Comparison of ENCODE assay signal across 8 cellular contexts in the genomic region with DNA sequence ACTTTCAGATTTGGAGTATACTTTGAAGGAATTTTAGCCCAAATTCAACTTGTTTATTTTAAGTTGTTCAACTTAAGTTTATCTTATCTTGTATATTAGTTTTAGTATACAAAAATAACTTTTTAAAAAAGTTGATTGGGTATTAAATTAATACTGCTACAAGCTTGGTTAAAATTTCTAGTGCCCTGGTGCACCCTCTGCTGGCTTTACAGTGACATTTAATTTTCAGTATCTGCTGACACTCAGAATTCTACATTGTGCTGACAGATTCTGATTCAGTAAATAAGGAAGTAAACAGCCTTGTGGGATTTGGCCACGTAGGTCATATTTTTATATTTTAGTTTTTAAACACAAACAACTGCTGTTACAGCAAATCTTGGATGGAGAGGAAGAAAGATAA. TPM values are rescaled to one million over a fixed set of nuclear protein-coding genes. Genes with fewer than 3 reads are reported as not detected.
DNase-seq lines count a peak whose midpoint lies in the region; ATAC-seq, FAIRE-seq and TF ChIP-seq lines count a peak whose summit lies in the region.

No MANE protein-coding gene starts in this region.

- ATAC-seq in activated CD4-positive, alpha-beta T cell treated with anti-CD3 and anti-CD28 coated beads for 36 hours: no peak
- no peak for ATAC-seq in HG02938 (IDR thresholded peaks at IDR 0.05; ENCODE audit: unreplicated experiment)

- POLR2A ChIA-PET in activated CD4-positive, alpha-beta T cell treated with anti-CD3 and anti-CD28 coated beads for 36 hours (lab: Charles Lee): no interaction called here

- no peaks in the 10 kb centered on the region for H3K36me3 Mint-ChIP-seq in activated CD4-positive, alpha-beta T cell treated with anti-CD3 and anti-CD28 coated beads for 36 hours (ENCODE audit: low read depth)
- no peaks in the 10 kb centered on the region for H3K36me3 Mint-ChIP-seq in nephron (ENCODE audit: low read depth)

- H3K9me3 Mint-ChIP-seq in activated CD4-positive, alpha-beta T cell treated with anti-CD3 and anti-CD28 coated beads for 36 hours (ENCODE audit: low read depth): no peaks in the 10 kb centered on the region
- H3K9me3 Mint-ChIP-seq in nephron: peaks cover 3% of the 10 kb centered on the region

- TF ChIP-seq CTCF in bronchial epithelial cell (IDR thresholded peaks at IDR 0.05; ENCODE audit: insufficient read depth, low read length, severe bottlenecking): peak; percentile 15
- peak; percentile 44 to 60 (median 53) for TF ChIP-seq CTCF in nephron (IDR thresholded peaks at IDR 0.05; ENCODE audit: unreplicated experiment in 3 of 3)

- H3K27ac Mint-ChIP-seq in activated CD4-positive, alpha-beta T cell treated with anti-CD3 and anti-CD28 coated beads for 36 hours: no peak overlapping the region
- no peak overlapping the region for H3K27ac Mint-ChIP-seq in nephron

- no peak overlapping the region for H3K4me3 Mint-ChIP-seq in activated CD4-positive, alpha-beta T cell treated with anti-CD3 and anti-CD28 coated beads for 36 hours
- H3K4me3 Mint-ChIP-seq in nephron: peak overlapping the region in 1 of 3 experiments; percentile 95

- no peaks in the 10 kb centered on the region for H3K36me3 ChIP-seq in bronchial epithelial cell (ENCODE audit: control insufficient read depth, insufficient read depth, low read length)

- H3K27me3 ChIP-seq in bronchial epithelial cell (ENCODE audit: control insufficient read depth, insufficient read depth, low read length): no peaks in the 10 kb centered on the region

- H3K4me1 Mint-ChIP-seq in activated CD4-positive, alpha-beta T cell treated with anti-CD3 and anti-CD28 coated beads for 36 hours: peaks cover 2% of the 10 kb centered on the region
- H3K4me1 Mint-ChIP-seq in nephron: peaks cover 19% of the 10 kb centered on the region

- CTCF ChIA-PET in activated CD4-positive, alpha-beta T cell treated with anti-CD3 and anti-CD28 coated beads for 36 hours (lab: Charles Lee): no interaction called here

- no peak for FAIRE-seq in bronchial epithelial cell (lab: Jason Lieb, UNC)

- no peak overlapping the region for H3K4me3 ChIP-seq in bronchial epithelial cell (ENCODE audit: low read depth, low read length)

- H3K27me3 Mint-ChIP-seq in activated CD4-positive, alpha-beta T cell treated with anti-CD3 and anti-CD28 coated beads for 36 hours: peaks cover 15% of the 10 kb centered on the region
- H3K27me3 Mint-ChIP-seq in nephron (ENCODE audit: low read depth): no peaks in the 10 kb centered on the region

- peak; percentile 6 for DNase-seq in activated CD4-positive, alpha-beta T cell treated with anti-CD3 and anti-CD28 coated beads for 36 hours
- no peak for DNase-seq in activated CD4-positive, alpha-beta T cell treated with anti-CD3 and anti-CD28 coated beads for 1 hour
- DNase-seq in NCI-H2227 (lab: John Stamatoyannopoulos, UW; ENCODE audit: unreplicated experiment) (peak; percentile 13), bronchial epithelial cell (ENCODE audit: low read depth) (peak; percentile 38), mesenteric fat pad (ENCODE audit: low spot score) (no peak), retina (no peak)

- intact Hi-C loops in activated CD4-positive, alpha-beta T cell treated with anti-CD3 and anti-CD28 coated beads for 36 hours (cut with DNase I, micrococcal nuclease): loop anchor here in 1 of 2 experiments (5.0 kb wide), 2 partner anchors 117 to 513 kb away; a partner anchor contains a TSS

RNA-seq across cellular contexts. Expression of a gene that starts 2.9 kb away (rescaled TPM):
- 1 to 10 TPM in 1 of 2 experiments, under 1 TPM in 1; 0.73 to 1.1 TPM for total RNA-seq in activated CD4-positive, alpha-beta T cell treated with anti-CD3 and anti-CD28 coated beads for 36 hours
- total RNA-seq in bronchial epithelial cell: 0.26 and 0.77 TPM in 2 replicates
- total RNA-seq in mesenteric fat pad: 3.1 TPM

Comparison
In these comparisons a context has a peak if more than half of its experiments do, and no peak if none do; other contexts are left out.
1. DNase-seq: peak in activated CD4-positive, alpha-beta T cell treated with anti-CD3 and anti-CD28 coated beads for 36 hours (single experiment), NCI-H2227 (single experiment) and bronchial epithelial cell (single experiment); none in activated CD4-positive, alpha-beta T cell treated with anti-CD3 and anti-CD28 coated beads for 1 hour (single experiment), mesenteric fat pad (single experiment) and retina (single experiment).